In the genomic region with DNA sequence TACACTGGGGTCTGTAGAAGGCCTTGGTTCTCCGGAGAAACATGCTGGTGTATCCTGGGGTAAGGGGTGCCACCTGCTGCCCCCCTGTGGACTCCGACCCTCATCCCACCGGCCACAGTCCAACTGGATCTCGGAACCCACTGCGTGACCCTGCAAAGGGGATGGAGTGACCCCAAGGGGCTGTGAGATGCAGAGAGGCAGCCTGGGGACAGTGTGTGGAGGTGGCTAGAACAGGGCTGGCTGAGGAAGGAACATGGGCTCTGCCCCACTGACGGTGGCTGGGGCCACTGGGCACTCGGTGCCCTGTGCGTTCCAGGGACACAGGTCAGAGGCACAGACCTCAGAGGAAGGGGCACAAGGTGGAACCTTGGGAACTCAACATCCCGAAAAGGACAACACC, we compare ENCODE assay signal across 9 cellular contexts. TPM values are rescaled to one million over a fixed set of nuclear protein-coding genes. Genes with fewer than 3 reads are reported as not detected.
A peak's percentile ranks its signal among the peaks of the same experiment; 100 is the strongest.
DNase-seq lines count a peak whose midpoint lies in the region; ATAC-seq and TF ChIP-seq lines count a peak whose summit lies in the region.
"Had no signal": no experiment of that assay in that cellular context is flagged by ENCODE, and none has a peak within 500 bp of the region (broad histone marks: within the 10 kb centered on the region; RNA-seq: fewer than 3 reads in every experiment).

No MANE protein-coding gene starts in this region.

- no peak overlapping the region for H3K4me2 ChIP-seq in PC-3 (ENCODE audit: low read length)
- H3K4me2 ChIP-seq in MM.1S (ENCODE audit: low read depth, low read length): no peak overlapping the region

- POLR2A ChIA-PET in AG04449 (lab: Yijun Ruan, JAX): no interaction called here
- POLR2A ChIA-PET in PC-3 (lab: Charles Lee; ENCODE audit: unreplicated experiment): no interaction called here

- H3K9me3 ChIP-seq in neutrophil (no peaks in the 10 kb centered on the region), PC-3 (ENCODE audit: low read length) (no peaks in the 10 kb centered on the region), MM.1S (replicated peaks; ENCODE audit: insufficient read depth, low read length) (no peaks in the 10 kb centered on the region)

- peaks cover 51 to 63% of the 10 kb centered on the region in 2 experiments for H3K4me1 ChIP-seq in neutrophil (ENCODE audit: control insufficient read depth in 1 of 2, insufficient read depth in 1 of 2, low read depth in 1 of 2, low read length in 1 of 2)
- H3K4me1 ChIP-seq in PC-3 (ENCODE audit: insufficient read depth, low read length): peaks cover 9% of the 10 kb centered on the region; the same call in 1 of the 2 replicates
- H3K4me1 ChIP-seq in MM.1S (ENCODE audit: low read length): no peaks in the 10 kb centered on the region

- H3K36me3 ChIP-seq in neutrophil (no peaks in the 10 kb centered on the region), PC-3 (ENCODE audit: low read depth, low read length) (no peaks in the 10 kb centered on the region), MM.1S (replicated peaks; ENCODE audit: insufficient read depth, low read length) (no peaks in the 10 kb centered on the region)

- H2AFZ ChIP-seq in PC-3 (ENCODE audit: low read length) (no peak overlapping the region), MM.1S (ENCODE audit: low read length) (no peak overlapping the region)

- H4K20me1 ChIP-seq in PC-3 (ENCODE audit: low read length) (no peaks in the 10 kb centered on the region), MM.1S (ENCODE audit: insufficient read depth, low read length) (no peaks in the 10 kb centered on the region)

- H3K79me2 ChIP-seq in PC-3 (ENCODE audit: low read length) (peaks cover 58% of the 10 kb centered on the region), MM.1S (ENCODE audit: low read length) (no peaks in the 10 kb centered on the region)

- TF ChIP-seq CTCF in AG04449 (IDR thresholded peaks at IDR 0.05; ENCODE audit: insufficient read depth, low read length, missing control alignments) (no peak), LNCaP clone FGC (IDR thresholded peaks at IDR 0.05; ENCODE audit: control insufficient read depth, extremely low read depth, insufficient read depth) (peak; percentile 20; the same call in 1 of the 2 replicates), coronary artery (IDR thresholded peaks at IDR 0.05) (no peak), neutrophil (IDR thresholded peaks at IDR 0.05) (no peak), PC-3 (conservative IDR thresholded peaks at IDR 0.05; ENCODE audit: low read depth, low read length) (no peak), MM.1S (IDR thresholded peaks at IDR 0.05; ENCODE audit: low read length) (no peak)

- ATAC-seq in PC-3 (no peak), HG02588 (IDR thresholded peaks at IDR 0.05; ENCODE audit: unreplicated experiment) (no peak)

- H3F3A ChIP-seq in PC-3 (ENCODE audit: low read length, unreplicated experiment) (no peaks in the 10 kb centered on the region), MM.1S (ENCODE audit: insufficient read depth, low read length) (no peaks in the 10 kb centered on the region)

- H3K27ac ChIP-seq in coronary artery (peak overlapping the region; percentile 92 to 96), neutrophil (peak overlapping the region; percentile 82), PC-3 (ENCODE audit: low read length) (no peak overlapping the region), MM.1S (ENCODE audit: low read length) (no peak overlapping the region)

- DNase-seq in AG04449 (ENCODE audit: low read depth, low spot score): no peak
- DNase-seq in LNCaP clone FGC (ENCODE audit: low read depth): no peak
- DNase-seq in coronary artery (ENCODE audit: low spot score): no peak
- no peak for DNase-seq in MV-4-11 (lab: John Stamatoyannopoulos, UW)
- no peak for DNase-seq in PC-3
- no peak for DNase-seq in MM.1S
- DNase-seq: stimulated activated CD4-positive, alpha-beta T cell treated with anti-CD3 and anti-CD28 coated beads, Interleukin-4, amount 100 ng/mL, for 1 hour had no signal

- H3K27me3 ChIP-seq in neutrophil (peaks cover 6% of the 10 kb centered on the region), PC-3 (ENCODE audit: low read length) (no peaks in the 10 kb centered on the region), MM.1S (replicated peaks; ENCODE audit: insufficient read depth, low read length) (peaks cover 88% of the 10 kb centered on the region)

- no peaks in the 10 kb centered on the region for H3K9me2 ChIP-seq in PC-3 (replicated peaks; ENCODE audit: low read length)
- no peaks in the 10 kb centered on the region for H3K9me2 ChIP-seq in MM.1S (replicated peaks; ENCODE audit: insufficient read depth, low read length)

- CTCF ChIA-PET in AG04449 (lab: Yijun Ruan, JAX) (interaction anchor here (1.2 to 3.6 kb wide), 3 partner anchors 29 to 191 kb away, joined by 4 to 35 read pairs (median 9); no protein-coding TSS in a partner anchor), PC-3 (lab: Charles Lee) (no interaction called here)

- H3K9ac ChIP-seq in PC-3 (ENCODE audit: low read length): no peak overlapping the region
- H3K9ac ChIP-seq in MM.1S (ENCODE audit: low read length): no peak overlapping the region

- H3K4me3 ChIP-seq in AG04449 (ENCODE audit: low read depth, low read length) (peak overlapping the region; percentile 75), LNCaP clone FGC (ENCODE audit: low read depth, low read length) (no peak overlapping the region), coronary artery (peak overlapping the region; percentile 98), neutrophil (ENCODE audit: low read depth in 1 of 2, low read length in 1 of 2) (no peak overlapping the region), PC-3 (ENCODE audit: low read length) (no peak overlapping the region), MM.1S (ENCODE audit: low read length) (no peak overlapping the region)

- BruUV-seq in PC-3 (replicated peaks; lab: Mats Ljungman, UMichigan): no TSS peak

- intact Hi-C loops in PC-3 (cut with micrococcal nuclease): no loop called here

RNA-seq across cellular contexts. Expression of a gene that starts 2.3 kb away (rescaled TPM):
- total RNA-seq in PC-3 (2014; rRNA removed): 12.3 and 16.5 TPM in 2 replicates

RNA-seq across cellular contexts. Expression of a gene that starts 25.9 kb away (rescaled TPM):
- 62.3 and 64.7 TPM in 2 replicates for total RNA-seq in PC-3 (2014; rRNA removed)

Comparison
In these comparisons a context has a peak if more than half of its experiments do, and no peak if none do; other contexts are left out.
1. H3K4me3 ChIP-seq: peak in AG04449 (single experiment) and coronary artery (single experiment); none in LNCaP clone FGC (single experiment), neutrophil (0 of 2), PC-3 (single experiment) and MM.1S (single experiment).
2. H3K27ac ChIP-seq: peak in coronary artery (2 of 2) and neutrophil (single experiment); none in PC-3 (single experiment) and MM.1S (single experiment).